In the genomic region with DNA sequence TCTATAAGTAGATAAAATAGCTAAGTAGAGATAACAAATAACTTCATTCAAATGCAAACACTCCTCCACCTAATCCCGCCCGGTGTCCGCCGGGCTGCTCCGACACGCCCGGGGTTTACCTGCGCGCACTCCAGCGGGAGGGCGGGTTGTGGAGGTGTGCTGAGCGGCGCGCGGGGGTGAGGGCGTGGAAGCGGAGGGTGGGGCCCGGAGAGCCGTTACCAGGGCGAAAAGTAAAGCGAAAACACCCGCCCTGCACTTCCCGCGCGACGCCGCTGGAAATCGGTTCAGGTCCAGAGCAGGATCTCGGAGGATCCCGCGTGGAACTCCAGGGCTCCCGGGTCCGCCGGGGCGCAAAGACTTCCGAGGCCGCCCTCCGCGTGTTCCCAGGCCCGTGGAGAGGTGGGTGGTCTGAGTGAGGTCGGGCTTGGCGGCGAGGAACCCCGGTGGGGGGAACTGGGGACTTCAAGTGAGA, we compare ENCODE assay signal across 8 cellular contexts. TPM values are rescaled to one million over a fixed set of nuclear protein-coding genes. Genes with fewer than 3 reads are reported as not detected.
DNase-seq lines count a peak whose midpoint lies in the region; ATAC-seq and TF ChIP-seq lines count a peak whose summit lies in the region.

No MANE protein-coding gene starts in this region.

- intact Hi-C loops in activated T-helper 2 cell treated with anti-CD3 and anti-CD28 coated beads, Interferon-gamma antibody, Interleukin-2, Interleukin-4, amounts not matched to agents 10 μg/mL and 5 μg/mL and 100 μg/mL, durations not matched to agents 14 hours and 24 hours and 36 hours (cut with micrococcal nuclease), result loop anchor here (5.0 kb wide), 1 partner anchor 91 kb away; a partner anchor contains a TSS
- intact Hi-C loops in Right ventricle myocardium superior (cut with DNase I) (no loop called here), prostate gland (cut with DNase I) (loop anchor here (1.0 to 5.0 kb wide), 2 partner anchors 47 to 129 kb away; no protein-coding TSS in a partner anchor)

- no peak overlapping the region for H3K27ac Mint-ChIP-seq in activated T-helper 2 cell treated with anti-CD3 and anti-CD28 coated beads, Interferon-gamma antibody, Interleukin-2, Interleukin-4, amounts not matched to agents 10 μg/mL and 5 μg/mL and 100 μg/mL, durations not matched to agents 14 hours and 24 hours and 36 hours

- H3K9me3 ChIP-seq in prostate gland, result no peaks in the 10 kb centered on the region

- H3K4me1 Mint-ChIP-seq in activated T-helper 2 cell treated with anti-CD3 and anti-CD28 coated beads, Interferon-gamma antibody, Interleukin-2, Interleukin-4, amounts not matched to agents 10 μg/mL and 5 μg/mL and 100 μg/mL, durations not matched to agents 14 hours and 24 hours and 36 hours (ENCODE audit: low read depth), result peaks cover 47% of the 10 kb centered on the region

- peak overlapping the region; percentile 88 for H3K4me3 Mint-ChIP-seq in activated T-helper 2 cell treated with anti-CD3 and anti-CD28 coated beads, Interferon-gamma antibody, Interleukin-2, Interleukin-4, amounts not matched to agents 10 μg/mL and 5 μg/mL and 100 μg/mL, durations not matched to agents 14 hours and 24 hours and 36 hours (ENCODE audit: low read depth)

- peaks cover 50% of the 10 kb centered on the region for H3K27me3 Mint-ChIP-seq in activated T-helper 2 cell treated with anti-CD3 and anti-CD28 coated beads, Interferon-gamma antibody, Interleukin-2, Interleukin-4, amounts not matched to agents 10 μg/mL and 5 μg/mL and 100 μg/mL, durations not matched to agents 14 hours and 24 hours and 36 hours (ENCODE audit: low read depth)

- peak overlapping the region; percentile 89 to 99 for H3K27ac ChIP-seq in prostate gland

- no peaks in the 10 kb centered on the region for H3K27me3 ChIP-seq in prostate gland (replicated peaks; ENCODE audit: insufficient read depth)

- H3K36me3 Mint-ChIP-seq in activated T-helper 2 cell treated with anti-CD3 and anti-CD28 coated beads, Interferon-gamma antibody, Interleukin-2, Interleukin-4, amounts not matched to agents 10 μg/mL and 5 μg/mL and 100 μg/mL, durations not matched to agents 14 hours and 24 hours and 36 hours (ENCODE audit: low read depth), result peaks cover 10% of the 10 kb centered on the region

- DNase-seq in D341Med (ENCODE audit: low spot score) (peak; percentile 58), NCI-H2029 (lab: John Stamatoyannopoulos, UW) (peak; percentile 28), Right ventricle myocardium superior (peak; percentile 57), prostate gland (ENCODE audit: low spot score) (peak; percentile 82), G401 (ENCODE audit: low spot score) (no peak)
- peak; percentile 52 for DNase-seq in activated T-helper 2 cell treated with anti-CD3 and anti-CD28 coated beads, Interferon-gamma antibody, Interleukin-2, Interleukin-4, amounts not matched to agents 10 μg/mL and 5 μg/mL and 100 μg/mL, durations not matched to agents 14 hours and 24 hours and 36 hours (ENCODE audit: low spot score)

- in situ Hi-C loops in G401 (cut with HindIII; ENCODE audit: low sequenced_read_pairs), result no loop called here

- no peaks in the 10 kb centered on the region for H3K36me3 ChIP-seq in prostate gland

- peak overlapping the region; percentile 49 to 72 for H3K4me3 ChIP-seq in prostate gland

- H3K9me3 Mint-ChIP-seq in activated T-helper 2 cell treated with anti-CD3 and anti-CD28 coated beads, Interferon-gamma antibody, Interleukin-2, Interleukin-4, amounts not matched to agents 10 μg/mL and 5 μg/mL and 100 μg/mL, durations not matched to agents 14 hours and 24 hours and 36 hours, result no peaks in the 10 kb centered on the region

- H3K4me1 ChIP-seq in prostate gland (replicated peaks), result peaks cover 4% of the 10 kb centered on the region

- WGBS in prostate gland, result 1% methylated on average over 27 of the region's 44 CpGs

- ATAC-seq in Right ventricle myocardium superior (ENCODE audit: poor library complexity), result no peak
- ATAC-seq in GM19452 (IDR thresholded peaks at IDR 0.05; ENCODE audit: unreplicated experiment), result no peak
- ATAC-seq in HG03520 (IDR thresholded peaks at IDR 0.05; ENCODE audit: unreplicated experiment), result no peak

- TF ChIP-seq POLR2A in prostate gland (IDR thresholded peaks at IDR 0.05), result peak; percentile 85

- peak in 2 of 4 experiments; percentile 39 to 43 for TF ChIP-seq CTCF in prostate gland (IDR thresholded peaks at IDR 0.05)

RNA-seq across cellular contexts. Expression of a gene that starts 1.8 kb away (rescaled TPM):
- 17.9 and 23.9 TPM in 2 replicates for total RNA-seq in activated T-helper 2 cell treated with anti-CD3 and anti-CD28 coated beads, Interferon-gamma antibody, Interleukin-2, Interleukin-4, amounts not matched to agents 10 μg/mL and 5 μg/mL and 100 μg/mL, durations not matched to agents 14 hours and 24 hours and 36 hours
- total RNA-seq in Right ventricle myocardium superior (15.4 TPM), prostate gland (10 to 100 TPM in 1 of 2 donors, 1 to 10 TPM in 1; 6.0 to 14.8 TPM)
- total RNA-seq in G401 (2014; rRNA removed; shearing (Covaris generic)), result 51.7 and 59.9 TPM in 2 replicates
